7 cellular contexts compared by ENCODE assay signal in the genomic region with DNA sequence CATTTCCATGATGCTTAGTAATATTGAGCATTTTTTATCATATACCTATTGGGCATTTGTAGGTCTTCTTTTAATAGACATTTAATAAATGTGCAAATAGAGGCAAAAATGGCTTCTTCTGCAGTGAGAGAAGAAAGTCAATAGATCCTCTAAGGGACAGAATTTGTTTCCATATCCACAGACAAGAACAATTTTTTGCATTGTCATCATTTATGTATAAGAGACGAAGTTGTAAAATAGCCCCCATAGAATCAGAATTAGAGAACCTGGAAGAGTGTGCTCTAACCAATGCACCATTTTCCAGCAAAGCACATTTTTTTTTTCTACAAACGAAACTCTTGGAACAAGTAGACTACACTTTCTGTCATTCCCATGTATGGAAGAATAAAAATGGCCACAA.
"Had no signal": no experiment of that assay in that cellular context is flagged by ENCODE, and none has a peak within 500 bp of the region (broad histone marks: within the 10 kb centered on the region; RNA-seq: fewer than 3 reads in every experiment).

No MANE protein-coding gene starts in this region.

- H3K27ac ChIP-seq: GM23248, HL-60 had no signal

- H2AFZ ChIP-seq: GM23248 had no signal

- H3K4me3 ChIP-seq: GM23248 had no signal

- H3K9ac ChIP-seq: GM23248 had no signal

- FAIRE-seq: H54 had no signal

- DNase-seq: GM23248, GOT3, H9, HCEC 1CT, KG1 had no signal
